ENCODE assay signal across 24 cellular contexts in genomic region chr7:511476-512145, GRCh38. TPM values are rescaled to one million over a fixed set of nuclear protein-coding genes. Genes with fewer than 3 reads are reported as not detected.
DNase-seq lines count a peak whose midpoint lies in the region; ATAC-seq and TF ChIP-seq lines count a peak whose summit lies in the region.
"Had no signal": no experiment of that assay in that cellular context is flagged by ENCODE, and none has a peak within 500 bp of the region (broad histone marks: within the 10 kb centered on the region; RNA-seq: fewer than 3 reads in every experiment).

No MANE protein-coding gene starts in this region.

- H4K91ac ChIP-seq in trophoblast cell (ENCODE audit: low read depth, low read length), result no peak overlapping the region

- H4K8ac ChIP-seq in trophoblast cell (ENCODE audit: low read depth, low read length), result no peak overlapping the region

- ATAC-seq in gastrocnemius medialis, result no peak
- ATAC-seq: activated T-cell treated with anti-CD3 and anti-CD28 coated beads, Interleukin-2, amount 50 U/mL, for 4 hours; naive thymus-derived CD4-positive, alpha-beta T cell had no signal

- no peak for TF ChIP-seq CTCF in HEK293 (tag by site-specific recombination; IDR thresholded peaks at IDR 0.05)
- no peak for TF ChIP-seq CTCF in ascending aorta (IDR thresholded peaks at IDR 0.05)
- TF ChIP-seq CTCF in glutamatergic neuron (IDR thresholded peaks at IDR 0.05; ENCODE audit: partially characterized antibody, unreplicated experiment), result no peak
- no peak for TF ChIP-seq CTCF in sigmoid colon (IDR thresholded peaks at IDR 0.05)
- TF ChIP-seq CTCF in Calu3 (IDR thresholded peaks at IDR 0.05; ENCODE audit: unreplicated experiment), result no peak
- no peak for TF ChIP-seq CTCF in gastrocnemius medialis (IDR thresholded peaks at IDR 0.05 in 4 of 5, conservative IDR thresholded peaks at IDR 0.05 in 1 of 5)

- H3K27ac ChIP-seq in HEK293 (ENCODE audit: extremely low read depth, low read depth, low read length) (no peak overlapping the region), ascending aorta (peak overlapping the region; percentile 97), sigmoid colon (peak overlapping the region in 3 of 4 donors; percentile 4 to 94 (median 92)), gastrocnemius medialis (no peak overlapping the region), trophoblast cell (ENCODE audit: low read depth, low read length) (no peak overlapping the region)
- H3K27ac ChIP-seq: KMS-11 had no signal

- no peak overlapping the region for H3K4me2 ChIP-seq in trophoblast cell (ENCODE audit: low read length)
- H3K4me2 ChIP-seq: KMS-11 had no signal

- H3K4me3 ChIP-seq in HEK293 (ENCODE audit: low read depth, low read length), result no peak overlapping the region
- no peak overlapping the region for H3K4me3 ChIP-seq in ascending aorta
- H3K4me3 ChIP-seq in sigmoid colon, result no peak overlapping the region
- H3K4me3 ChIP-seq in gastrocnemius medialis, result no peak overlapping the region
- no peak overlapping the region for H3K4me3 ChIP-seq in trophoblast cell (ENCODE audit: low read depth, low read length)

- H3K4me3 Mint-ChIP-seq in glutamatergic neuron (ENCODE audit: unreplicated experiment) (no peak overlapping the region), Calu3 (ENCODE audit: low read depth, unreplicated experiment) (no peak overlapping the region)
- H3K4me3 Mint-ChIP-seq: activated T-cell treated with anti-CD3 and anti-CD28 coated beads, Interleukin-2, amount 50 U/mL, for 4 hours; CD4-positive, CD25-positive, alpha-beta regulatory T cell; naive thymus-derived CD4-positive, alpha-beta T cell had no signal

- H3K18ac ChIP-seq in trophoblast cell (ENCODE audit: low read length), result no peak overlapping the region

- no peak overlapping the region for H3K14ac ChIP-seq in trophoblast cell (ENCODE audit: low read length)

- H3K9me3 Mint-ChIP-seq in glutamatergic neuron (ENCODE audit: unreplicated experiment), result peaks cover 2% of the 10 kb centered on the region
- no peaks in the 10 kb centered on the region for H3K9me3 Mint-ChIP-seq in Calu3 (ENCODE audit: low read depth, unreplicated experiment)
- H3K9me3 Mint-ChIP-seq: activated T-cell treated with anti-CD3 and anti-CD28 coated beads, Interleukin-2, amount 50 U/mL, for 4 hours; CD4-positive, CD25-positive, alpha-beta regulatory T cell; naive thymus-derived CD4-positive, alpha-beta T cell had no signal

- intact Hi-C loops in ascending aorta (cut with DNase I) (loop anchor here (5.0 to 10.0 kb wide), 3 partner anchors 179 to 356 kb away; no protein-coding TSS in a partner anchor), sigmoid colon (cut with DNase I) (loop anchor here (10.0 kb wide), 2 partner anchors 363 to 1023 kb away; partner anchors contain the start of genes GET4 and MAFK), Calu3 (cut with micrococcal nuclease; ENCODE audit: unreplicated experiment) (no loop called here), gastrocnemius medialis (cut with DNase I; ENCODE audit: low total_unique reads) (no loop called here)

- H3K36me3 Mint-ChIP-seq in glutamatergic neuron (ENCODE audit: unreplicated experiment), result no peaks in the 10 kb centered on the region
- H3K36me3 Mint-ChIP-seq in Calu3 (ENCODE audit: insufficient read depth, unreplicated experiment), result peaks cover 14% of the 10 kb centered on the region
- H3K36me3 Mint-ChIP-seq: CD4-positive, CD25-positive, alpha-beta regulatory T cell; naive thymus-derived CD4-positive, alpha-beta T cell had no signal

- no peak overlapping the region for H4K12ac ChIP-seq in trophoblast cell (ENCODE audit: low read depth, low read length)

- no TSS peak for BruUV-seq in Calu3 (replicated peaks; lab: Mats Ljungman, UMichigan)

- no peaks in the 10 kb centered on the region for H3K79me2 ChIP-seq in trophoblast cell (ENCODE audit: control insufficient read depth, insufficient read depth, low read length, poor library complexity)

- H3K27ac Mint-ChIP-seq in glutamatergic neuron (ENCODE audit: unreplicated experiment) (no peak overlapping the region), Calu3 (ENCODE audit: unreplicated experiment) (no peak overlapping the region)
- H3K27ac Mint-ChIP-seq: CD4-positive, CD25-positive, alpha-beta regulatory T cell; naive thymus-derived CD4-positive, alpha-beta T cell had no signal

- CTCF ChIA-PET in HEK293 (lab: Yijun Ruan, JAX), result interaction anchor here (1.1 kb wide), 1 partner anchor 263 kb away, joined by 3 read pairs; no protein-coding TSS in a partner anchor
- CTCF ChIA-PET in Calu3 (lab: Charles Lee), result no interaction called here

- no peaks in the 10 kb centered on the region for H3K79me1 ChIP-seq in trophoblast cell (ENCODE audit: low read length)

- H2BK120ac ChIP-seq in trophoblast cell (ENCODE audit: insufficient read depth, low read length, poor library complexity), result no peak overlapping the region

- H3K27me3 Mint-ChIP-seq in glutamatergic neuron (ENCODE audit: unreplicated experiment) (peaks cover 17% of the 10 kb centered on the region), Calu3 (ENCODE audit: unreplicated experiment) (peaks cover 52% of the 10 kb centered on the region)

- H3K9me3 ChIP-seq in HEK293 (ENCODE audit: control insufficient read depth, insufficient read depth, low read depth, low read length), result no peaks in the 10 kb centered on the region
- H3K9me3 ChIP-seq in ascending aorta, result no peaks in the 10 kb centered on the region
- H3K9me3 ChIP-seq in sigmoid colon, result no peaks in the 10 kb centered on the region
- H3K9me3 ChIP-seq in gastrocnemius medialis, result no peaks in the 10 kb centered on the region
- H3K9me3 ChIP-seq in trophoblast cell (ENCODE audit: insufficient read depth, low read depth, low read length), result no peaks in the 10 kb centered on the region

- peaks cover 4 to 17% of the 10 kb centered on the region in 2 experiments; a peak in 2 of 3 replicates for H3K36me3 ChIP-seq in HEK293 (ENCODE audit: control insufficient read depth in 2 of 2, insufficient read depth in 1 of 2, low read length in 2 of 2)
- H3K36me3 ChIP-seq in ascending aorta, result peaks cover 44 to 61% of the 10 kb centered on the region in 2 donors
- peaks cover 8 to 51% (median 16%) of the 10 kb centered on the region in 4 donors for H3K36me3 ChIP-seq in sigmoid colon
- H3K36me3 ChIP-seq in gastrocnemius medialis, result peaks cover 0 to 17% of the 10 kb centered on the region in 2 donors
- peaks cover 11% of the 10 kb centered on the region in 2 experiments for H3K36me3 ChIP-seq in trophoblast cell (ENCODE audit: control insufficient read depth in 1 of 2, insufficient read depth in 2 of 2, low read length in 2 of 2)

- POLR2A ChIA-PET in HEK293 (lab: Yijun Ruan, JAX), result no interaction called here

- H2AFZ ChIP-seq in trophoblast cell (ENCODE audit: insufficient read depth, low read length, poor library complexity), result no peak overlapping the region

- no peak overlapping the region for H2BK12ac ChIP-seq in trophoblast cell (ENCODE audit: low read length)

- H2BK5ac ChIP-seq in trophoblast cell (ENCODE audit: low read depth, low read length, poor library complexity), result no peak overlapping the region

- no peak overlapping the region for H3K23ac ChIP-seq in trophoblast cell (ENCODE audit: low read length)

- WGBS in sigmoid colon, 2 donors, result 61 to 87% methylated on average over 25 of the region's 25 CpGs
- no CpG with 5 or more reads among the region's 25 CpGs for WGBS in trophoblast cell (ENCODE audit: extremely low coverage, insufficient coverage, insufficient read length)

- H3K4me1 Mint-ChIP-seq in glutamatergic neuron (ENCODE audit: low read depth, unreplicated experiment) (peaks cover 11% of the 10 kb centered on the region), Calu3 (ENCODE audit: low read depth, unreplicated experiment) (peaks cover 10% of the 10 kb centered on the region)

- TF ChIP-seq EP300 in sigmoid colon (IDR thresholded peaks at IDR 0.05), result no peak

- no peaks in the 10 kb centered on the region for H3K27me3 ChIP-seq in ascending aorta
- H3K27me3 ChIP-seq in sigmoid colon, result no peaks in the 10 kb centered on the region
- H3K27me3 ChIP-seq in gastrocnemius medialis, result no peaks in the 10 kb centered on the region
- no peaks in the 10 kb centered on the region for H3K27me3 ChIP-seq in trophoblast cell (ENCODE audit: insufficient read depth, low read length)

- in situ Hi-C loops in gastrocnemius medialis (cut with MboI; ENCODE audit: low sequenced_read_pairs in 4 of 4), result no loop called here

- no peak for TF ChIP-seq POLR2A in sigmoid colon (IDR thresholded peaks at IDR 0.05)
- no peak for TF ChIP-seq POLR2A in gastrocnemius medialis (IDR thresholded peaks at IDR 0.05)

- no peak overlapping the region for H2AK5ac ChIP-seq in trophoblast cell (ENCODE audit: low read length)

- DNase-seq in ascending aorta (ENCODE audit: low spot score in 2 of 2), result no peak
- peak; percentile 12 for DNase-seq in glutamatergic neuron
- peak; percentile 54 for DNase-seq in sigmoid colon
- no peak for DNase-seq in Calu3
- DNase-seq in gastrocnemius medialis, result no peak
- DNase-seq in trophoblast cell, result no peak
- DNase-seq: activated CD4-positive, alpha-beta T cell treated with anti-CD3 and anti-CD28 coated beads for 1 hour; activated CD8-positive, alpha-beta memory T cell treated with anti-CD3 and anti-CD28 coated beads for 24 hours; activated naive CD4-positive, alpha-beta T cell; activated T-cell treated with anti-CD3 and anti-CD28 coated beads, Interleukin-2, amount 50 U/mL, for 4 hours; CD4-positive, CD25-positive, alpha-beta regulatory T cell; central memory CD4-positive, alpha-beta T cell; DMS 273 treated with DMSO at 0.1 percent for 48 hours; erythroblast; kidney glomerular epithelial cell; MV-4-11; NCI-H1694 treated with DMSO at 0.1 percent for 48 hours; NCI-H226; NCI-H774; SHP77 treated with DMSO at 0.1 percent for 48 hours had no signal

- H3K4me1 ChIP-seq in HEK293 (ENCODE audit: control insufficient read depth, insufficient read depth, low read length), result no peaks in the 10 kb centered on the region
- H3K4me1 ChIP-seq in ascending aorta, result peaks cover 16 to 63% of the 10 kb centered on the region in 2 donors
- H3K4me1 ChIP-seq in sigmoid colon, result peaks cover 0 to 47% (median 43%) of the 10 kb centered on the region in 4 donors
- H3K4me1 ChIP-seq in gastrocnemius medialis, result peaks cover 24 to 42% of the 10 kb centered on the region in 2 donors
- H3K4me1 ChIP-seq in trophoblast cell (ENCODE audit: control insufficient read depth in 1 of 2, insufficient read depth in 2 of 2, low read length in 2 of 2), result peaks cover 19 to 21% of the 10 kb centered on the region in 2 experiments

- no peak overlapping the region for H3K9ac ChIP-seq in trophoblast cell (ENCODE audit: low read length)
- H3K9ac ChIP-seq: KMS-11 had no signal

- no peak overlapping the region for H3K4ac ChIP-seq in trophoblast cell (ENCODE audit: low read depth, low read length)

TF ChIP-seq in HEK293, 187 proteins besides CTCF, POLR2A, EP300 and RAD21 (continues in another document):
- TF ChIP-seq ZNF654 (tag by site-specific recombination; IDR thresholded peaks at IDR 0.05; ENCODE audit: low read depth) (no peak), ZNF501 (tag by site-specific recombination; IDR thresholded peaks at IDR 0.05) (no peak)

RNA-seq across cellular contexts. Expression of gene PDGFA, which starts 8.0 kb away (rescaled TPM):
- 349 TPM for total RNA-seq in ascending aorta
- total RNA-seq in glutamatergic neuron (ENCODE audit: unreplicated experiment), result 7.6 TPM
- total RNA-seq in sigmoid colon, result 10 to 100 TPM; 33.9 to 38.5 (median 36.9) TPM
- 10 to 100 TPM; 19.7 to 21.6 (median 20.0) TPM for polyA plus RNA-seq in sigmoid colon
- 4.5 and 6.4 TPM in 2 replicates for total RNA-seq in Calu3 (2022)
- 10 to 100 TPM; 10.8 to 31.7 (median 26.0) TPM for total RNA-seq in gastrocnemius medialis
- polyA plus RNA-seq in trophoblast cell (2013), result 9.7 and 10.6 TPM in 2 replicates
- total RNA-seq: OCI-LY7 had no signal
- polyA plus RNA-seq: CD4-positive, CD25-positive, alpha-beta regulatory T cell; naive thymus-derived CD4-positive, alpha-beta T cell had no signal

Comparison
In these comparisons a context has a peak if more than half of its experiments do, and no peak if none do; other contexts are left out.
1. H3K27ac ChIP-seq: peak in ascending aorta (2 of 2) and sigmoid colon (3 of 4); none in HEK293 (single experiment), gastrocnemius medialis (0 of 4) and trophoblast cell (single experiment).
2. DNase-seq: peak in glutamatergic neuron (single experiment) and sigmoid colon (single experiment); none in ascending aorta (0 of 2), Calu3 (single experiment), gastrocnemius medialis (0 of 2) and trophoblast cell (0 of 2).
3. intact Hi-C loops: an anchor here in ascending aorta (5.0 to 10.0 kb wide) and sigmoid colon (10.0 kb wide); none called in Calu3 and gastrocnemius medialis.